In the genomic region with DNA sequence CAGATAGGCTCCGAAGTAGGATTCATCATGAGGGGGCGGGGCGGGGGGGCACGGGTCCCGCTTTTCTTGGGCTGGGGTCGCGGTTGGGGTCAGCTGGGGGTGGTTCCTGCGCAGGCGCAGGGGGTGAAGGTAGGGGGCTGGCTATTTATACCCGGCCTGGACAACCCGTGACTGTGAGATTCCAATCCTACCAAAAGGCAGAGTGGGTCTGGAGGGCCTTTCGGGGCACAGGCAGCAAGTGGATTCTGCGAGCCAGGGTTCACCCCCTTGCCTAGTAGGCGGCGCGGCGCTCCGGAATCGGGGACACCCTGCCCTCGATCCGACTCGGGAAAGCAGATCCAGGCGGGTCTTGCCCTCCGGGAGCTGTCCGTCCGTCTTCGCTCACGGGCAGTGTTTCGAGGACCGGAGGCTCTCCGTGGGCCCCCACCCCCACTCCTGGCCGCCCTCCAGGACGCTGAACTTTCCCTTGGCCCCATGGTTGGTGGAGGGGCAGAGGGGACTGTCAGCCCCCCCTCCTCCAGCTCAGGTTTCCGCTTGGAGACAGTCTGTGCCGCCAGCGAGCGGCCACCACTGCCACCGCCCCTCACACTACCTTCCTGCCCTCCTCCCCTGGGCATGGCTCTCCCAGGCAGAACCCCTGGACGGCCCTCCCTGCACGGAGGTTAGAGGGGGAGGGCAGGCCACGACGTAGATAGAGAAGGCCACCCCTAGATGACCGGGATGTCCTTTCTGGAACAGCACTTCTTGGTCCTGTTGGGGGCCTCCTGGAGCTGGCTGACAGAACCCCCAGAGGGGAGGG, we compare ENCODE assay signal across 8 cellular contexts. TPM values are rescaled to one million over a fixed set of nuclear protein-coding genes. Genes with fewer than 3 reads are reported as not detected.
DNase-seq lines count a peak whose midpoint lies in the region; ATAC-seq, FAIRE-seq and TF ChIP-seq lines count a peak whose summit lies in the region.

No MANE protein-coding gene starts in this region.

- in situ Hi-C loops in astrocyte of the cerebellum (cut with HindIII; ENCODE audit: low sequenced_read_pairs), result no loop called here

- TF ChIP-seq CTCF in astrocyte of the cerebellum (IDR thresholded peaks at IDR 0.05; ENCODE audit: low read depth, low read length, missing control alignments) (no peak), kidney (IDR thresholded peaks at IDR 0.05; ENCODE audit: borderline replicate concordance, extremely low read depth, insufficient read depth) (no peak), thyroid gland (IDR thresholded peaks at IDR 0.05) (no peak)

- no peak for ATAC-seq in GM18519 (IDR thresholded peaks at IDR 0.05; ENCODE audit: low FRiP score, unreplicated experiment)

- H3K9me3 ChIP-seq in kidney (ENCODE audit: control insufficient read depth in 1 of 2, low read length in 2 of 2) (no peaks in the 10 kb centered on the region), thyroid gland (no peaks in the 10 kb centered on the region)

- H3K27me3 Mint-ChIP-seq in T-helper 1 cell treated with Interleukin-12 subunit alpha and Interleukin-12 subunit beta and Interleukin-4 antibody, amounts not matched to agents 30 μg/mL and 1 μg/mL, for 36 hours (ENCODE audit: low read depth), result peaks cover 53% of the 10 kb centered on the region

- TF ChIP-seq POLR2A in thyroid gland (IDR thresholded peaks at IDR 0.05), result no peak

- H3K27ac Mint-ChIP-seq in T-helper 1 cell treated with Interleukin-12 subunit alpha and Interleukin-12 subunit beta and Interleukin-4 antibody, amounts not matched to agents 30 μg/mL and 1 μg/mL, for 36 hours, result no peak overlapping the region

- H3K36me3 ChIP-seq in kidney (ENCODE audit: control insufficient read depth in 1 of 2, insufficient read depth in 2 of 2, low read length in 2 of 2) (no peaks in the 10 kb centered on the region), thyroid gland (no peaks in the 10 kb centered on the region)

- H3K36me3 Mint-ChIP-seq in T-helper 1 cell treated with Interleukin-12 subunit alpha and Interleukin-12 subunit beta and Interleukin-4 antibody, amounts not matched to agents 30 μg/mL and 1 μg/mL, for 36 hours (ENCODE audit: low read depth), result no peaks in the 10 kb centered on the region

- DNase-seq in T-helper 1 cell, result no peak
- DNase-seq in astrocyte of the cerebellum (ENCODE audit: low read depth), result no peak
- DNase-seq in kidney, result peak; percentile 87
- DNase-seq in thyroid gland, result peak; percentile 65 to 78
- DNase-seq in RKO (ENCODE audit: low spot score), result no peak
- no peak for DNase-seq in GM19238 (ENCODE audit: insufficient read length, low spot score)

- intact Hi-C loops in kidney (cut with DNase I), result no loop called here
- intact Hi-C loops in thyroid gland (cut with DNase I), result loop anchor here (2.0 kb wide), 1 partner anchor 15 kb away; no protein-coding TSS in a partner anchor

- FAIRE-seq in kidney (lab: Jason Lieb, UNC), result no peak

- H3K9me3 Mint-ChIP-seq in T-helper 1 cell treated with Interleukin-12 subunit alpha and Interleukin-12 subunit beta and Interleukin-4 antibody, amounts not matched to agents 30 μg/mL and 1 μg/mL, for 36 hours, result no peaks in the 10 kb centered on the region

- no peaks in the 10 kb centered on the region for H3K27me3 ChIP-seq in thyroid gland

- peak overlapping the region; percentile 24 to 46 for H3K9ac ChIP-seq in kidney (ENCODE audit: low read length in 2 of 2)

- H3K4me3 ChIP-seq in astrocyte of the cerebellum (ENCODE audit: low read depth, low read length), result peak overlapping the region; percentile 31
- peak overlapping the region in 1 of 2 donors; percentile 46 for H3K4me3 ChIP-seq in kidney (ENCODE audit: low read length in 2 of 2)
- H3K4me3 ChIP-seq in thyroid gland (replicated peaks in 1 of 3), result peak overlapping the region in 2 of 3 donors; percentile 12 to 27

- H3K4me1 ChIP-seq in kidney (ENCODE audit: control insufficient read depth in 1 of 2, insufficient read depth in 1 of 2, low read depth in 1 of 2, low read length in 2 of 2) (peaks cover 0 to 14% of the 10 kb centered on the region in 2 donors), thyroid gland (peaks cover 16 to 23% of the 10 kb centered on the region in 2 donors)

- WGBS in thyroid gland, 2 donors, result 5 to 8% methylated on average over 10 to 24 of the region's 43 CpGs

- peak overlapping the region; percentile 63 for H3K4me3 Mint-ChIP-seq in T-helper 1 cell treated with Interleukin-12 subunit alpha and Interleukin-12 subunit beta and Interleukin-4 antibody, amounts not matched to agents 30 μg/mL and 1 μg/mL, for 36 hours

- H3K4me1 Mint-ChIP-seq in T-helper 1 cell treated with Interleukin-12 subunit alpha and Interleukin-12 subunit beta and Interleukin-4 antibody, amounts not matched to agents 30 μg/mL and 1 μg/mL, for 36 hours (ENCODE audit: low read depth), result peaks cover 13% of the 10 kb centered on the region

- H3K27ac ChIP-seq in kidney (ENCODE audit: low read depth in 2 of 2, low read length in 2 of 2) (no peak overlapping the region), thyroid gland (peak overlapping the region; percentile 75 to 84 (median 81))

RNA-seq across cellular contexts. Expression of a gene that starts 0.6 kb away (rescaled TPM):
- total RNA-seq in kidney (4.2 TPM), thyroid gland (10 to 100 TPM in 1 of 4 donors, 1 to 10 TPM in 3; 2.5 to 14.6 (median 3.9) TPM)
- polyA plus RNA-seq in kidney (ENCODE audit: insufficient read depth, low read depth, low replicate concordance), result 2.8 TPM

RNA-seq across cellular contexts. Expression of a gene that starts 12.3 kb away (rescaled TPM):
- total RNA-seq in kidney, result 1.3 TPM
- 3.3 TPM for polyA plus RNA-seq in kidney (ENCODE audit: insufficient read depth, low read depth, low replicate concordance)
- total RNA-seq in thyroid gland, result 1 to 10 TPM; 1.2 to 4.1 (median 2.1) TPM

RNA-seq across cellular contexts. Expression of a gene that starts 19.9 kb away (rescaled TPM):
- total RNA-seq in kidney (233 TPM), thyroid gland (100 to 1,000 TPM; 108 to 161 (median 144) TPM)
- 119 TPM for polyA plus RNA-seq in kidney (ENCODE audit: insufficient read depth, low read depth, low replicate concordance)

RNA-seq across cellular contexts. Expression of a gene that starts 25.3 kb away (rescaled TPM):
- total RNA-seq in kidney (306 TPM), thyroid gland (100 to 1,000 TPM; 135 to 210 (median 144) TPM)
- polyA plus RNA-seq in kidney (ENCODE audit: insufficient read depth, low read depth, low replicate concordance), result 434 TPM

RNA-seq across cellular contexts. Expression of a gene that starts 30.1 kb away (rescaled TPM):
- 41.9 TPM for total RNA-seq in kidney
- polyA plus RNA-seq in kidney (ENCODE audit: insufficient read depth, low read depth, low replicate concordance), result 110 TPM
- total RNA-seq in thyroid gland, result 10 to 100 TPM; 27.4 to 49.0 (median 33.0) TPM

Comparison
In these comparisons a context has a peak if more than half of its experiments do, and no peak if none do; other contexts are left out.
1. DNase-seq: peak in kidney (single experiment) and thyroid gland (2 of 2); none in T-helper 1 cell (0 of 5), astrocyte of the cerebellum (single experiment), RKO (single experiment) and GM19238 (single experiment).
2. H3K27ac ChIP-seq: peak in thyroid gland (3 of 3); none in kidney (0 of 2).